28 cellular contexts compared by ENCODE assay signal in genomic region chr19:50980203-50980602, GRCh38. TPM values are rescaled to one million over a fixed set of nuclear protein-coding genes. Genes with fewer than 3 reads are reported as not detected.
"Had no signal": no experiment of that assay in that cellular context is flagged by ENCODE, and none has a peak within 500 bp of the region (broad histone marks: within the 10 kb centered on the region; RNA-seq: fewer than 3 reads in every experiment).

No MANE protein-coding gene starts in this region.

- H2AFZ ChIP-seq: neural progenitor cell had no signal

- H3K9me3 Mint-ChIP-seq: natural killer cell treated with Interleukin-12 subunit alpha and Interleukin-12 subunit beta and Interleukin-15 and Interleukin-18, amount 100 ng/mL, for 72 hours; stimulated activated naive CD8-positive, alpha-beta T cell treated with anti-CD3 and anti-CD28 coated beads, Interleukin-15, Interleukin-2, amounts not matched to agents 100 ng/mL and 50 ng/mL, for 24 hours had no signal

- H3K27me3 ChIP-seq: right atrium auricular region, tibial nerve had no signal

- H3K4me3 Mint-ChIP-seq: mesothelial cell of epicardium; naive B cell; natural killer cell treated with Interleukin-12 subunit alpha and Interleukin-12 subunit beta and Interleukin-15 and Interleukin-18, amount 100 ng/mL, for 72 hours; stimulated activated naive B cell treated with anti-CD40 and anti-IgM and Interleukin-4, amounts not matched to agents 10 μg/mL and 1 μg/mL and 100 μg/mL, for 72 hours; stimulated activated naive CD8-positive, alpha-beta T cell treated with anti-CD3 and anti-CD28 coated beads, Interleukin-15, Interleukin-2, amounts not matched to agents 100 ng/mL and 50 ng/mL, for 24 hours had no signal

- H3K27ac ChIP-seq: dorsolateral prefrontal cortex, esophagus squamous epithelium, heart right ventricle, lower lobe of right lung, neural progenitor cell, prostate gland, right atrium auricular region, spleen, thoracic aorta, tibial nerve, upper lobe of right lung, uterus had no signal

- H3K4me2 ChIP-seq: neural progenitor cell had no signal

- H3K9me3 ChIP-seq: esophagus squamous epithelium, heart right ventricle, lower lobe of right lung, mucosa of descending colon, prostate gland, right atrium auricular region, spleen, thoracic aorta, upper lobe of right lung, uterus had no signal

- DNase-seq: dorsolateral prefrontal cortex; effector CD4-positive, alpha-beta T cell; esophagus squamous epithelium; foreskin melanocyte; glutamatergic neuron; heart right ventricle; hippocampal formation; left colon; left ventricle myocardium superior; lower lobe of right lung; mucosa of descending colon; naive B cell; nucleus accumbens; spleen; stimulated activated naive B cell treated with anti-CD40 and anti-IgM and Interleukin-4, amounts not matched to agents 10 μg/mL and 1 μg/mL and 100 μg/mL, for 72 hours; upper lobe of right lung; uterus had no signal

- H3K36me3 Mint-ChIP-seq: mesothelial cell of epicardium; naive B cell; natural killer cell treated with Interleukin-12 subunit alpha and Interleukin-12 subunit beta and Interleukin-15 and Interleukin-18, amount 100 ng/mL, for 72 hours; neural progenitor cell; stimulated activated naive B cell treated with anti-CD40 and anti-IgM and Interleukin-4, amounts not matched to agents 10 μg/mL and 1 μg/mL and 100 μg/mL, for 72 hours had no signal

- H3K27ac Mint-ChIP-seq: naive B cell; natural killer cell treated with Interleukin-12 subunit alpha and Interleukin-12 subunit beta and Interleukin-15 and Interleukin-18, amount 100 ng/mL, for 72 hours; neural progenitor cell; stimulated activated naive B cell treated with anti-CD40 and anti-IgM and Interleukin-4, amounts not matched to agents 10 μg/mL and 1 μg/mL and 100 μg/mL, for 72 hours; stimulated activated naive CD8-positive, alpha-beta T cell treated with anti-CD3 and anti-CD28 coated beads, Interleukin-15, Interleukin-2, amounts not matched to agents 100 ng/mL and 50 ng/mL, for 24 hours had no signal

- H3K9ac ChIP-seq: neural progenitor cell had no signal

- H3K4me3 ChIP-seq: dorsolateral prefrontal cortex, esophagus squamous epithelium, heart right ventricle, lower lobe of right lung, mucosa of descending colon, neural progenitor cell, prostate gland, right atrium auricular region, skin epidermis, spleen, thoracic aorta, tibial nerve, upper lobe of right lung, uterus had no signal

- ATAC-seq: heart right ventricle; left colon; left ventricle myocardium superior; lower lobe of right lung; mucosa of descending colon; stimulated activated naive B cell treated with anti-CD40 and anti-IgM and Interleukin-4, amounts not matched to agents 10 μg/mL and 1 μg/mL and 100 μg/mL, for 72 hours; upper lobe of right lung had no signal

- H3K36me3 ChIP-seq: esophagus squamous epithelium, heart right ventricle, lower lobe of right lung, neural progenitor cell, prostate gland, right atrium auricular region, spleen, thoracic aorta, tibial nerve, upper lobe of right lung, uterus had no signal

- H3K4me1 ChIP-seq: heart right ventricle, lower lobe of right lung, prostate gland, right atrium auricular region, spleen, tibial nerve, upper lobe of right lung, uterus had no signal

- H3K4me1 Mint-ChIP-seq: stimulated activated naive B cell treated with anti-CD40 and anti-IgM and Interleukin-4, amounts not matched to agents 10 μg/mL and 1 μg/mL and 100 μg/mL, for 72 hours had no signal

RNA-seq across cellular contexts. Expression of gene KLK7, which starts 3.5 kb away (rescaled TPM):
- total RNA-seq: cerebellum; heart right ventricle; left colon; left ventricle myocardium superior; lower lobe of right lung; mucosa of descending colon; natural killer cell treated with Interleukin-12 subunit alpha and Interleukin-12 subunit beta and Interleukin-15 and Interleukin-18, amount 100 ng/mL, for 72 hours; osteocyte; thoracic aorta had no signal

RNA-seq across cellular contexts. Expression of gene KLK6, which starts 10.8 kb away (rescaled TPM):
- total RNA-seq: cerebellum; heart right ventricle; left colon; left ventricle myocardium superior; lower lobe of right lung; mucosa of descending colon; natural killer cell treated with Interleukin-12 subunit alpha and Interleukin-12 subunit beta and Interleukin-15 and Interleukin-18, amount 100 ng/mL, for 72 hours; osteocyte; right atrium auricular region; thoracic aorta; upper lobe of right lung had no signal
- polyA plus RNA-seq: heart right ventricle had no signal

RNA-seq across cellular contexts. Expression of gene KLK8, which starts 21.2 kb away (rescaled TPM):
- total RNA-seq: cerebellum; heart right ventricle; left colon; left ventricle myocardium superior; lower lobe of right lung; mucosa of descending colon; natural killer cell treated with Interleukin-12 subunit alpha and Interleukin-12 subunit beta and Interleukin-15 and Interleukin-18, amount 100 ng/mL, for 72 hours; osteocyte; prostate gland; spleen; thoracic aorta; upper lobe of right lung had no signal
- polyA plus RNA-seq: heart right ventricle had no signal

RNA-seq across cellular contexts. Expression of gene KLK5, which starts 27.4 kb away (rescaled TPM):
- total RNA-seq: cerebellum; heart right ventricle; left colon; left ventricle myocardium superior; lower lobe of right lung; mucosa of descending colon; natural killer cell treated with Interleukin-12 subunit alpha and Interleukin-12 subunit beta and Interleukin-15 and Interleukin-18, amount 100 ng/mL, for 72 hours; osteocyte; thoracic aorta; tibial nerve; upper lobe of right lung had no signal
- polyA plus RNA-seq: heart right ventricle had no signal

RNA-seq across cellular contexts. Expression of gene KLK10, which starts 39.3 kb away (rescaled TPM):
- total RNA-seq: natural killer cell treated with Interleukin-12 subunit alpha and Interleukin-12 subunit beta and Interleukin-15 and Interleukin-18, amount 100 ng/mL, for 72 hours; osteocyte; spleen; thoracic aorta had no signal
